Comparison of ENCODE assay signal across 1 cellular context in the genomic region with DNA sequence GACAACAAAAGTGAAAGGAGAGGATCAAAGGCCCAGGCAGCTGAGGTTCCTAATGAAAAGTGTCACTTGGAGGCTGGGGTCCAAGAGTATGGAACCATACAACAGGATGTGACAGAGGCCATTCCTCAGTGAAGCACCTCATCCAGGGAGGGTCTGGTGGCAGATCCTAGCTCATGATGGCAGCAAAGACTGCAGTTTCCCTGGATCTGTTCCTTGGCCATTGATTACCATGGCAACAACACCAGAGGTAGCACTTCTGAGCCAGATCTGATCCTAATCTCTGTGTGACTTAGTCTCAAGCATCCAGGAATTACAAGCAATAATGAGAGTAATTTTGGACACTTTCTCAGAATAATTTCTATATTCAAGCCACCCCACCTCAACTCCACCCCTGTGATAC.
TF ChIP-seq lines count a peak whose summit lies in the region.

No MANE protein-coding gene starts in this region.

TF ChIP-seq in GM23338, 12 proteins besides CTCF, POLR2A, EP300 and RAD21 (continued from another document):
- TF ChIP-seq, protein P1, sequence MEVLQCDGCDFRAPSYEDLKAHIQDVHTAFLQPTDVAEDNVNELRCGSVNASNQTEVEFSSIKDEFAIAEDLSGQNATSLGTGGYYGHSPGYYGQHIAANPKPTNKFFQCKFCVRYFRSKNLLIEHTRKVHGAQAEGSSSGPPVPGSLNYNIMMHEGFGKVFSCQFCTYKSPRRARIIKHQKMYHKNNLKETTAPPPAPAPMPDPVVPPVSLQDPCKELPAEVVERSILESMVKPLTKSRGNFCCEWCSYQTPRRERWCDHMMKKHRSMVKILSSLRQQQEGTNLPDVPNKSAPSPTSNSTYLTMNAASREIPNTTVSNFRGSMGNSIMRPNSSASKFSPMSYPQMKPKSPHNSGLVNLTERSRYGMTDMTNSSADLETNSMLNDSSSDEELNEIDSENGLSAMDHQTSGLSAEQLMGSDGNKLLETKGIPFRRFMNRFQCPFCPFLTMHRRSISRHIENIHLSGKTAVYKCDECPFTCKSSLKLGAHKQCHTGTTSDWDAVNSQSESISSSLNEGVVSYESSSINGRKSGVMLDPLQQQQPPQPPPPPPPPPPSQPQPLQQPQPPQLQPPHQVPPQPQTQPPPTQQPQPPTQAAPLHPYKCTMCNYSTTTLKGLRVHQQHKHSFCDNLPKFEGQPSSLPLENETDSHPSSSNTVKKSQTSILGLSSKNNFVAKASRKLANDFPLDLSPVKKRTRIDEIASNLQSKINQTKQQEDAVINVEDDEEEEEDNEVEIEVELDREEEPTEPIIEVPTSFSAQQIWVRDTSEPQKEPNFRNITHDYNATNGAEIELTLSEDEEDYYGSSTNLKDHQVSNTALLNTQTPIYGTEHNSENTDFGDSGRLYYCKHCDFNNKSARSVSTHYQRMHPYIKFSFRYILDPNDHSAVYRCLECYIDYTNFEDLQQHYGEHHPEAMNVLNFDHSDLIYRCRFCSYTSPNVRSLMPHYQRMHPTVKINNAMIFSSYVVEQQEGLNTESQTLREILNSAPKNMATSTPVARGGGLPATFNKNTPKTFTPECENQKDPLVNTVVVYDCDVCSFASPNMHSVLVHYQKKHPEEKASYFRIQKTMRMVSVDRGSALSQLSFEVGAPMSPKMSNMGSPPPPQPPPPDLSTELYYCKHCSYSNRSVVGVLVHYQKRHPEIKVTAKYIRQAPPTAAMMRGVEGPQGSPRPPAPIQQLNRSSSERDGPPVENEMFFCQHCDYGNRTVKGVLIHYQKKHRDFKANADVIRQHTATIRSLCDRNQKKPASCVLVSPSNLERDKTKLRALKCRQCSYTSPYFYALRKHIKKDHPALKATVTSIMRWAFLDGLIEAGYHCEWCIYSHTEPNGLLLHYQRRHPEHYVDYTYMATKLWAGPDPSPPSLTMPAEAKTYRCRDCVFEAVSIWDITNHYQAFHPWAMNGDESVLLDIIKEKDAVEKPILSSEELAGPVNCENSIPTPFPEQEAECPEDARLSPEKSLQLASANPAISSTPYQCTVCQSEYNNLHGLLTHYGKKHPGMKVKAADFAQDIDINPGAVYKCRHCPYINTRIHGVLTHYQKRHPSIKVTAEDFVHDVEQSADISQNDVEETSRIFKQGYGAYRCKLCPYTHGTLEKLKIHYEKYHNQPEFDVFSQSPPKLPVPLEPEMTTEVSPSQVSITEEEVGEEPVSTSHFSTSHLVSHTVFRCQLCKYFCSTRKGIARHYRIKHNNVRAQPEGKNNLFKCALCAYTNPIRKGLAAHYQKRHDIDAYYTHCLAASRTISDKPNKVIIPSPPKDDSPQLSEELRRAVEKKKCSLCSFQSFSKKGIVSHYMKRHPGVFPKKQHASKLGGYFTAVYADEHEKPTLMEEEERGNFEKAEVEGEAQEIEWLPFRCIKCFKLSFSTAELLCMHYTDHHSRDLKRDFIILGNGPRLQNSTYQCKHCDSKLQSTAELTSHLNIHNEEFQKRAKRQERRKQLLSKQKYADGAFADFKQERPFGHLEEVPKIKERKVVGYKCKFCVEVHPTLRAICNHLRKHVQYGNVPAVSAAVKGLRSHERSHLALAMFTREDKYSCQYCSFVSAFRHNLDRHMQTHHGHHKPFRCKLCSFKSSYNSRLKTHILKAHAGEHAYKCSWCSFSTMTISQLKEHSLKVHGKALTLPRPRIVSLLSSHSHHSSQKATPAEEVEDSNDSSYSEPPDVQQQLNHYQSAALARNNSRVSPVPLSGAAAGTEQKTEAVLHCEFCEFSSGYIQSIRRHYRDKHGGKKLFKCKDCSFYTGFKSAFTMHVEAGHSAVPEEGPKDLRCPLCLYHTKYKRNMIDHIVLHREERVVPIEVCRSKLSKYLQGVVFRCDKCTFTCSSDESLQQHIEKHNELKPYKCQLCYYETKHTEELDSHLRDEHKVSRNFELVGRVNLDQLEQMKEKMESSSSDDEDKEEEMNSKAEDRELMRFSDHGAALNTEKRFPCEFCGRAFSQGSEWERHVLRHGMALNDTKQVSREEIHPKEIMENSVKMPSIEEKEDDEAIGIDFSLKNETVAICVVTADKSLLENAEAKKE (CRISPR knock-in tag; IDR thresholded peaks at IDR 0.05): no peak
- TF ChIP-seq, protein P2, sequence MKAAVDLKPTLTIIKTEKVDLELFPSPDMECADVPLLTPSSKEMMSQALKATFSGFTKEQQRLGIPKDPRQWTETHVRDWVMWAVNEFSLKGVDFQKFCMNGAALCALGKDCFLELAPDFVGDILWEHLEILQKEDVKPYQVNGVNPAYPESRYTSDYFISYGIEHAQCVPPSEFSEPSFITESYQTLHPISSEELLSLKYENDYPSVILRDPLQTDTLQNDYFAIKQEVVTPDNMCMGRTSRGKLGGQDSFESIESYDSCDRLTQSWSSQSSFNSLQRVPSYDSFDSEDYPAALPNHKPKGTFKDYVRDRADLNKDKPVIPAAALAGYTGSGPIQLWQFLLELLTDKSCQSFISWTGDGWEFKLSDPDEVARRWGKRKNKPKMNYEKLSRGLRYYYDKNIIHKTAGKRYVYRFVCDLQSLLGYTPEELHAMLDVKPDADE (IDR thresholded peaks at IDR 0.05): no peak
- TF ChIP-seq EZH2phosphoT487 (IDR thresholded peaks at IDR 0.05; ENCODE audit: unreplicated experiment) (no peak), CREB1 (CRISPR knock-in tag; IDR thresholded peaks at IDR 0.05; ENCODE audit: low read depth) (no peak), POLR2AphosphoS5 (IDR thresholded peaks at IDR 0.05; ENCODE audit: low read depth) (no peak), ZNF331 (CRISPR knock-in tag; IDR thresholded peaks at IDR 0.05; ENCODE audit: low read depth) (no peak), ZNF114 (CRISPR knock-in tag; IDR thresholded peaks at IDR 0.05) (no peak), STAT1 (IDR thresholded peaks at IDR 0.05; ENCODE audit: unreplicated experiment) (no peak)
- TF ChIP-seq, protein P3, sequence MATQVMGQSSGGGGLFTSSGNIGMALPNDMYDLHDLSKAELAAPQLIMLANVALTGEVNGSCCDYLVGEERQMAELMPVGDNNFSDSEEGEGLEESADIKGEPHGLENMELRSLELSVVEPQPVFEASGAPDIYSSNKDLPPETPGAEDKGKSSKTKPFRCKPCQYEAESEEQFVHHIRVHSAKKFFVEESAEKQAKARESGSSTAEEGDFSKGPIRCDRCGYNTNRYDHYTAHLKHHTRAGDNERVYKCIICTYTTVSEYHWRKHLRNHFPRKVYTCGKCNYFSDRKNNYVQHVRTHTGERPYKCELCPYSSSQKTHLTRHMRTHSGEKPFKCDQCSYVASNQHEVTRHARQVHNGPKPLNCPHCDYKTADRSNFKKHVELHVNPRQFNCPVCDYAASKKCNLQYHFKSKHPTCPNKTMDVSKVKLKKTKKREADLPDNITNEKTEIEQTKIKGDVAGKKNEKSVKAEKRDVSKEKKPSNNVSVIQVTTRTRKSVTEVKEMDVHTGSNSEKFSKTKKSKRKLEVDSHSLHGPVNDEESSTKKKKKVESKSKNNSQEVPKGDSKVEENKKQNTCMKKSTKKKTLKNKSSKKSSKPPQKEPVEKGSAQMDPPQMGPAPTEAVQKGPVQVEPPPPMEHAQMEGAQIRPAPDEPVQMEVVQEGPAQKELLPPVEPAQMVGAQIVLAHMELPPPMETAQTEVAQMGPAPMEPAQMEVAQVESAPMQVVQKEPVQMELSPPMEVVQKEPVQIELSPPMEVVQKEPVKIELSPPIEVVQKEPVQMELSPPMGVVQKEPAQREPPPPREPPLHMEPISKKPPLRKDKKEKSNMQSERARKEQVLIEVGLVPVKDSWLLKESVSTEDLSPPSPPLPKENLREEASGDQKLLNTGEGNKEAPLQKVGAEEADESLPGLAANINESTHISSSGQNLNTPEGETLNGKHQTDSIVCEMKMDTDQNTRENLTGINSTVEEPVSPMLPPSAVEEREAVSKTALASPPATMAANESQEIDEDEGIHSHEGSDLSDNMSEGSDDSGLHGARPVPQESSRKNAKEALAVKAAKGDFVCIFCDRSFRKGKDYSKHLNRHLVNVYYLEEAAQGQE (IDR thresholded peaks at IDR 0.05; ENCODE audit: unreplicated experiment): no peak
